ENCODE assay signal across 15 cellular contexts in genomic region chr13:45068036-45069001, GRCh38. TPM values are rescaled to one million over a fixed set of nuclear protein-coding genes. Genes with fewer than 3 reads are reported as not detected.
A peak's percentile ranks its signal among the peaks of the same experiment; 100 is the strongest.
DNase-seq lines count a peak whose midpoint lies in the region; ATAC-seq and TF ChIP-seq lines count a peak whose summit lies in the region.
"Had no signal": no experiment of that assay in that cellular context is flagged by ENCODE, and none has a peak within 500 bp of the region (broad histone marks: within the 10 kb centered on the region; RNA-seq: fewer than 3 reads in every experiment).

No MANE protein-coding gene starts in this region.

- H3K4me3 Mint-ChIP-seq in activated CD4-positive, alpha-beta memory T cell treated with anti-CD3 and anti-CD28 coated beads, Interleukin-2, amount 10 ng/mL, durations not matched to agents 7 days and 5 days: no peak overlapping the region
- H3K4me3 Mint-ChIP-seq: activated CD4-positive, alpha-beta memory T cell treated with anti-CD3 and anti-CD28 coated beads for 36 hours; activated naive CD8-positive, alpha-beta T cell treated with anti-CD3 and anti-CD28 coated beads, Interleukin-2, amount 10 ng/mL, durations not matched to agents 7 days and 5 days; activated T-cell treated with anti-CD3 and anti-CD28 coated beads, Interleukin-2, amount 50 U/mL, for 72 hours had no signal

- TF ChIP-seq CTCF in NB4 (IDR thresholded peaks at IDR 0.05; ENCODE audit: low read depth, low read length): no peak

- peaks cover 18% of the 10 kb centered on the region for H3K27me3 Mint-ChIP-seq in activated CD4-positive, alpha-beta memory T cell treated with anti-CD3 and anti-CD28 coated beads, Interleukin-2, amount 10 ng/mL, durations not matched to agents 7 days and 5 days

- CTCF ChIA-PET in activated CD4-positive, alpha-beta memory T cell treated with anti-CD3 and anti-CD28 coated beads, Interleukin-2, amount 10 ng/mL, durations not matched to agents 7 days and 5 days (lab: Charles Lee): interaction anchor here (0.9 kb wide), 1 partner anchor 21 kb away, joined by 3 read pairs; no protein-coding TSS in a partner anchor

- no peaks in the 10 kb centered on the region for H3K4me1 Mint-ChIP-seq in activated CD4-positive, alpha-beta memory T cell treated with anti-CD3 and anti-CD28 coated beads, Interleukin-2, amount 10 ng/mL, durations not matched to agents 7 days and 5 days

- no peaks in the 10 kb centered on the region for H3K9me3 Mint-ChIP-seq in activated CD4-positive, alpha-beta memory T cell treated with anti-CD3 and anti-CD28 coated beads, Interleukin-2, amount 10 ng/mL, durations not matched to agents 7 days and 5 days
- H3K9me3 Mint-ChIP-seq: activated CD4-positive, alpha-beta memory T cell treated with anti-CD3 and anti-CD28 coated beads for 36 hours; activated naive CD8-positive, alpha-beta T cell treated with anti-CD3 and anti-CD28 coated beads, Interleukin-2, amount 10 ng/mL, durations not matched to agents 7 days and 5 days; activated T-cell treated with anti-CD3 and anti-CD28 coated beads, Interleukin-2, amount 50 U/mL, for 72 hours had no signal

- no peak for TF ChIP-seq POLR2A in NB4 (IDR thresholded peaks at IDR 0.05; ENCODE audit: extremely low read depth, insufficient read length)

- POLR2A ChIA-PET in activated CD4-positive, alpha-beta memory T cell treated with anti-CD3 and anti-CD28 coated beads, Interleukin-2, amount 10 ng/mL, durations not matched to agents 7 days and 5 days (lab: Charles Lee): interaction anchor here (1.1 kb wide), 1 partner anchor 13 kb away, joined by 3 read pairs; no protein-coding TSS in a partner anchor

- no peak overlapping the region for H3K4me3 ChIP-seq in NB4 (ENCODE audit: low read depth, low read length)
- H3K4me3 ChIP-seq: thoracic aorta had no signal

- peak; percentile 87 for DNase-seq in DMS53 (lab: John Stamatoyannopoulos, UW)
- peak; percentile 75 for DNase-seq in NB4 (ENCODE audit: low read depth)
- DNase-seq in NCI-H69 (lab: John Stamatoyannopoulos, UW): peak; percentile 22
- DNase-seq in dermis blood vessel endothelial cell: peak; percentile 14
- no peak for DNase-seq in activated CD4-positive, alpha-beta memory T cell treated with anti-CD3 and anti-CD28 coated beads, Interleukin-2, amount 10 ng/mL, durations not matched to agents 7 days and 5 days
- no peak for DNase-seq in amygdala (lab: John Stamatoyannopoulos, UW)
- DNase-seq: activated CD4-positive, alpha-beta memory T cell treated with anti-CD3 and anti-CD28 coated beads for 36 hours; activated naive CD8-positive, alpha-beta T cell treated with anti-CD3 and anti-CD28 coated beads, Interleukin-2, amount 10 ng/mL, durations not matched to agents 7 days and 5 days; activated T-cell treated with anti-CD3 and anti-CD28 coated beads, Interleukin-2, amount 50 U/mL, for 72 hours; brain microvascular endothelial cell; NCI-H226 had no signal

- ATAC-seq in HG02759 (IDR thresholded peaks at IDR 0.05; ENCODE audit: unreplicated experiment) (no peak), GM21423 (IDR thresholded peaks at IDR 0.05; ENCODE audit: unreplicated experiment) (no peak)
- ATAC-seq: activated T-cell treated with anti-CD3 and anti-CD28 coated beads, Interleukin-2, amount 50 U/mL, for 72 hours; Panc1 had no signal

- no peak overlapping the region for H3K27ac Mint-ChIP-seq in activated CD4-positive, alpha-beta memory T cell treated with anti-CD3 and anti-CD28 coated beads, Interleukin-2, amount 10 ng/mL, durations not matched to agents 7 days and 5 days
- H3K27ac Mint-ChIP-seq: activated CD4-positive, alpha-beta memory T cell treated with anti-CD3 and anti-CD28 coated beads for 36 hours; activated naive CD8-positive, alpha-beta T cell treated with anti-CD3 and anti-CD28 coated beads, Interleukin-2, amount 10 ng/mL, durations not matched to agents 7 days and 5 days; activated T-cell treated with anti-CD3 and anti-CD28 coated beads, Interleukin-2, amount 50 U/mL, for 72 hours had no signal

- H3K36me3 Mint-ChIP-seq in activated CD4-positive, alpha-beta memory T cell treated with anti-CD3 and anti-CD28 coated beads, Interleukin-2, amount 10 ng/mL, durations not matched to agents 7 days and 5 days (ENCODE audit: low read depth): no peaks in the 10 kb centered on the region
- H3K36me3 Mint-ChIP-seq: activated CD4-positive, alpha-beta memory T cell treated with anti-CD3 and anti-CD28 coated beads for 36 hours; activated naive CD8-positive, alpha-beta T cell treated with anti-CD3 and anti-CD28 coated beads, Interleukin-2, amount 10 ng/mL, durations not matched to agents 7 days and 5 days had no signal

RNA-seq across cellular contexts. Expression of gene GTF2F2, which starts 52.0 kb away (rescaled TPM):
- total RNA-seq in dermis blood vessel endothelial cell: 24.0 and 26.0 TPM in 2 replicates
- 10 to 100 TPM; 15.3 to 15.5 TPM for total RNA-seq in activated CD4-positive, alpha-beta memory T cell treated with anti-CD3 and anti-CD28 coated beads, Interleukin-2, amount 10 ng/mL, durations not matched to agents 7 days and 5 days

Comparison
In these comparisons a context has a peak if more than half of its experiments do, and no peak if none do; other contexts are left out.
1. DNase-seq: peak in DMS53 (single experiment), NB4 (single experiment), NCI-H69 (single experiment) and dermis blood vessel endothelial cell (single experiment); none in activated CD4-positive, alpha-beta memory T cell treated with anti-CD3 and anti-CD28 coated beads, Interleukin-2, amount 10 ng/mL, durations not matched to agents 7 days and 5 days (single experiment) and amygdala (0 of 56).